In the genomic region with DNA sequence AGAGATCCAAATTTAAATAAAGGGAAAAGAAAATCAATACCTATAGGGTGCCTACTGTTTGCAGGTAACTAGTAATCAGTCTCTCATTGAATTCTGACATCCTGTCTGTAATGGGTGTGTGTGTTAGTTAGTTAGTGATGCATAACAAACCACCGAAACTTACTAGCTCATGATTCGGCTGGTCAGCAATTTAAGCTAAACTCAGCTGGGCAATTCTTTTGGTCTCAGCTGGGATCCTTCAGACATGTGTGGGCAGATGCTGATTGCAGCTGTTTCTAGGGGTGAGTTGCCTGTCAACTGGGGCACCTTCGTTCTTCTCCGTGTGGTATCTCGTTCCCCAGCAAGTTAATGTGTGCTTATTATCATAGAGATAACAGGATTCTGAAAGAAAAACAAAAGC, we compare ENCODE assay signal across 11 cellular contexts. TPM values are rescaled to one million over a fixed set of nuclear protein-coding genes. Genes with fewer than 3 reads are reported as not detected.
DNase-seq lines count a peak whose midpoint lies in the region; ATAC-seq lines count a peak whose summit lies in the region.
"Had no signal": no experiment of that assay in that cellular context is flagged by ENCODE, and none has a peak within 500 bp of the region (broad histone marks: within the 10 kb centered on the region; RNA-seq: fewer than 3 reads in every experiment).

No MANE protein-coding gene starts in this region.

- peak; percentile 43 for DNase-seq in NAMALWA (ENCODE audit: low spot score)
- no peak for DNase-seq in natural killer cell treated with Interleukin-12 subunit alpha and Interleukin-12 subunit beta and Interleukin-15 and Interleukin-18, amount 100 ng/mL, for 72 hours (ENCODE audit: low spot score)
- no peak for DNase-seq in activated CD4-positive, alpha-beta T cell treated with anti-CD3 and anti-CD28 coated beads, Interleukin-2, amount 10 ng/mL, durations not matched to agents 7 days and 5 days
- DNase-seq in NCI-H345 treated with DMSO at 0.1 percent for 48 hours (lab: John Stamatoyannopoulos, UW; ENCODE audit: unreplicated experiment), result no peak
- DNase-seq in NCI-H526 (lab: John Stamatoyannopoulos, UW), result no peak
- DNase-seq in NCI-H1694 treated with DMSO at 0.1 percent for 48 hours (lab: John Stamatoyannopoulos, UW), result no peak
- DNase-seq: mesendoderm, SW 1271 had no signal

- H3K4me3 Mint-ChIP-seq in natural killer cell treated with Interleukin-12 subunit alpha and Interleukin-12 subunit beta and Interleukin-15 and Interleukin-18, amount 100 ng/mL, for 72 hours, result no peak overlapping the region
- no peak overlapping the region for H3K4me3 Mint-ChIP-seq in activated CD4-positive, alpha-beta T cell treated with anti-CD3 and anti-CD28 coated beads, Interleukin-2, amount 10 ng/mL, durations not matched to agents 7 days and 5 days

- CTCF ChIA-PET in activated CD4-positive, alpha-beta T cell treated with anti-CD3 and anti-CD28 coated beads, Interleukin-2, amount 10 ng/mL, durations not matched to agents 7 days and 5 days (lab: Charles Lee), result interaction anchor here (0.5 kb wide), 1 partner anchor 261 kb away, joined by 5 read pairs; no protein-coding TSS in a partner anchor

- H3K4me1 Mint-ChIP-seq in natural killer cell treated with Interleukin-12 subunit alpha and Interleukin-12 subunit beta and Interleukin-15 and Interleukin-18, amount 100 ng/mL, for 72 hours (ENCODE audit: low read depth in 2 of 2), result peaks cover 28 to 43% of the 10 kb centered on the region in 2 donors
- peaks cover 41% of the 10 kb centered on the region for H3K4me1 Mint-ChIP-seq in activated CD4-positive, alpha-beta T cell treated with anti-CD3 and anti-CD28 coated beads, Interleukin-2, amount 10 ng/mL, durations not matched to agents 7 days and 5 days

- ATAC-seq in GM19023 (IDR thresholded peaks at IDR 0.05; ENCODE audit: unreplicated experiment) (peak; percentile 48), HG02623 (IDR thresholded peaks at IDR 0.05; ENCODE audit: unreplicated experiment) (peak; percentile 47)
- no peak for ATAC-seq in natural killer cell treated with Interleukin-12 subunit alpha and Interleukin-12 subunit beta and Interleukin-15 and Interleukin-18, amount 100 ng/mL, for 72 hours
- ATAC-seq: HCT116 had no signal

- H3K36me3 Mint-ChIP-seq in natural killer cell treated with Interleukin-12 subunit alpha and Interleukin-12 subunit beta and Interleukin-15 and Interleukin-18, amount 100 ng/mL, for 72 hours, result peaks cover 9% of the 10 kb centered on the region
- H3K36me3 Mint-ChIP-seq in activated CD4-positive, alpha-beta T cell treated with anti-CD3 and anti-CD28 coated beads, Interleukin-2, amount 10 ng/mL, durations not matched to agents 7 days and 5 days (ENCODE audit: low read depth), result peaks cover 31% of the 10 kb centered on the region

- peak overlapping the region; percentile 34 to 94 for H3K27ac Mint-ChIP-seq in natural killer cell treated with Interleukin-12 subunit alpha and Interleukin-12 subunit beta and Interleukin-15 and Interleukin-18, amount 100 ng/mL, for 72 hours
- H3K27ac Mint-ChIP-seq in activated CD4-positive, alpha-beta T cell treated with anti-CD3 and anti-CD28 coated beads, Interleukin-2, amount 10 ng/mL, durations not matched to agents 7 days and 5 days, result no peak overlapping the region

- no peaks in the 10 kb centered on the region for H3K9me3 Mint-ChIP-seq in natural killer cell treated with Interleukin-12 subunit alpha and Interleukin-12 subunit beta and Interleukin-15 and Interleukin-18, amount 100 ng/mL, for 72 hours
- H3K9me3 Mint-ChIP-seq in activated CD4-positive, alpha-beta T cell treated with anti-CD3 and anti-CD28 coated beads, Interleukin-2, amount 10 ng/mL, durations not matched to agents 7 days and 5 days, result peaks cover 16% of the 10 kb centered on the region

- POLR2A ChIA-PET in activated CD4-positive, alpha-beta T cell treated with anti-CD3 and anti-CD28 coated beads, Interleukin-2, amount 10 ng/mL, durations not matched to agents 7 days and 5 days (lab: Charles Lee), result no interaction called here

- H3K27me3 Mint-ChIP-seq in natural killer cell treated with Interleukin-12 subunit alpha and Interleukin-12 subunit beta and Interleukin-15 and Interleukin-18, amount 100 ng/mL, for 72 hours, result peaks cover 8 to 9% of the 10 kb centered on the region in 2 donors
- H3K27me3 Mint-ChIP-seq in activated CD4-positive, alpha-beta T cell treated with anti-CD3 and anti-CD28 coated beads, Interleukin-2, amount 10 ng/mL, durations not matched to agents 7 days and 5 days, result no peaks in the 10 kb centered on the region

RNA-seq across cellular contexts. Expression of a gene that starts 40.2 kb away (rescaled TPM):
- total RNA-seq in natural killer cell treated with Interleukin-12 subunit alpha and Interleukin-12 subunit beta and Interleukin-15 and Interleukin-18, amount 100 ng/mL, for 72 hours, result 10 to 100 TPM; 16.2 to 25.9 TPM
- 10 to 100 TPM; 23.0 to 23.6 TPM for total RNA-seq in activated CD4-positive, alpha-beta T cell treated with anti-CD3 and anti-CD28 coated beads, Interleukin-2, amount 10 ng/mL, durations not matched to agents 7 days and 5 days

RNA-seq across cellular contexts. Expression of a gene that starts 43.9 kb away (rescaled TPM):
- not detected for total RNA-seq in natural killer cell treated with Interleukin-12 subunit alpha and Interleukin-12 subunit beta and Interleukin-15 and Interleukin-18, amount 100 ng/mL, for 72 hours
- not detected for total RNA-seq in activated CD4-positive, alpha-beta T cell treated with anti-CD3 and anti-CD28 coated beads, Interleukin-2, amount 10 ng/mL, durations not matched to agents 7 days and 5 days

Comparison
In these comparisons a context has a peak if more than half of its experiments do, and no peak if none do; other contexts are left out.
1. ATAC-seq: peak in GM19023 (single experiment) and HG02623 (single experiment); none in natural killer cell treated with Interleukin-12 subunit alpha and Interleukin-12 subunit beta and Interleukin-15 and Interleukin-18, amount 100 ng/mL, for 72 hours (0 of 2).